In the genomic region with DNA sequence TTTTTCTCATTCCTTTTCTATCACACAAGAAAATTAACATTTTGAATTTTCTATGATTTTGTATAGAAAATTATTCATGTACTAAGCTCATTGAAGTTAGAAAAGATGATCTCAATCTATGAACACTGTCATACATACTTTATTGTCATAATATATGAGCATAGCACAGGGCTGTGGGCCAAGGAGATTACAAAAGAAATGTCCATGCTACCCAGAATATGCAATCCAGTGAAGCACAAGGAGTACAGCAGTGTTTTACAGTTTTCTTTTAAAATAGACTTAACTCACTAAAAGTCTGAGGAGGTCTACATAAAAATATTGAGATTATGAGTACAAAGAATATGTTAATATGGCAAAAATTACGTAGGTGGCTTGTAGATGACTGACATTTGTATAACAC, we compare ENCODE assay signal across 17 cellular contexts.
A peak's percentile ranks its signal among the peaks of the same experiment; 100 is the strongest.
DNase-seq lines count a peak whose midpoint lies in the region; ATAC-seq and TF ChIP-seq lines count a peak whose summit lies in the region.
"Had no signal": no experiment of that assay in that cellular context is flagged by ENCODE, and none has a peak within 500 bp of the region (broad histone marks: within the 10 kb centered on the region; RNA-seq: fewer than 3 reads in every experiment).

No MANE protein-coding gene starts in this region.

- in situ Hi-C loops in ACHN (cut with HindIII; ENCODE audit: low pct_ligation_motif_present, low pct_unique_long_range_greater_than_20kb, low sequenced_read_pairs) = no loop called here

- H3K4me1 ChIP-seq in naive thymus-derived CD4-positive, alpha-beta T cell (ENCODE audit: control insufficient read depth in 2 of 2, insufficient read depth in 2 of 2, low read length in 2 of 2) = no peaks in the 10 kb centered on the region

- H3K4me3 ChIP-seq in AG10803 (ENCODE audit: low read length) (no peak overlapping the region), foreskin fibroblast (ENCODE audit: low read depth in 1 of 2, low read length in 2 of 2) (no peak overlapping the region)
- no peak overlapping the region for H3K4me3 ChIP-seq in naive thymus-derived CD4-positive, alpha-beta T cell (ENCODE audit: low read length)
- H3K4me3 ChIP-seq: GM23338 had no signal

- DNase-seq in AG10803 (ENCODE audit: low read depth) (peak; percentile 68), HCEC 1CT (peak; percentile 49), dedifferentiated amniotic fluid mesenchymal stem cell (ENCODE audit: extremely low spot score) (peak; percentile 19), foreskin fibroblast (peak; percentile 19 to 33), nephron progenitor cell (no peak), ACHN (no peak), sciatic nerve (ENCODE audit: low spot score) (no peak)
- DNase-seq in naive thymus-derived CD4-positive, alpha-beta T cell = no peak
- DNase-seq: GDM1, NCI-H1105, NCI-H1694, NCI-H510A treated with DMSO at 0.1 percent for 48 hours, NCI-H774, OCI-M1, Right ventricle myocardium superior had no signal

- no peak overlapping the region for H3K4me3 Mint-ChIP-seq in nephron progenitor cell
- H3K4me3 Mint-ChIP-seq in naive thymus-derived CD4-positive, alpha-beta T cell = no peak overlapping the region
- H3K4me3 Mint-ChIP-seq: GM23338 had no signal

- H3K36me3 Mint-ChIP-seq in nephron progenitor cell (ENCODE audit: low read depth) = peaks cover 1% of the 10 kb centered on the region
- H3K36me3 Mint-ChIP-seq in naive thymus-derived CD4-positive, alpha-beta T cell = peaks cover 0 to 24% (median 17%) of the 10 kb centered on the region in 5 donors

- no peaks in the 10 kb centered on the region for H3K9me3 Mint-ChIP-seq in nephron progenitor cell
- peaks cover 0 to 9% (median 0%) of the 10 kb centered on the region in 11 donors for H3K9me3 Mint-ChIP-seq in naive thymus-derived CD4-positive, alpha-beta T cell
- H3K9me3 Mint-ChIP-seq: GM23338 had no signal

- no peak overlapping the region for H3K27ac ChIP-seq in naive thymus-derived CD4-positive, alpha-beta T cell (ENCODE audit: low read depth, low read length)

- ATAC-seq in sciatic nerve = no peak
- ATAC-seq in naive thymus-derived CD4-positive, alpha-beta T cell = no peak
- ATAC-seq: GM23338, HCT116 had no signal

- POLR2A ChIA-PET in naive thymus-derived CD4-positive, alpha-beta T cell (lab: Charles Lee) = no interaction called here

- no peaks in the 10 kb centered on the region for H3K9me3 ChIP-seq in naive thymus-derived CD4-positive, alpha-beta T cell (ENCODE audit: control insufficient read depth in 2 of 3, low read length in 3 of 3)

- intact Hi-C loops in sciatic nerve (cut with DNase I) = no loop called here
- intact Hi-C loops in naive thymus-derived CD4-positive, alpha-beta T cell (cut with micrococcal nuclease) = no loop called here

- no peak for TF ChIP-seq CTCF in AG10803 (conservative IDR thresholded peaks at IDR 0.05; ENCODE audit: low read length)
- no peak for TF ChIP-seq CTCF in foreskin fibroblast (IDR thresholded peaks at IDR 0.05; ENCODE audit: low read depth, low read length)
- no peak for TF ChIP-seq CTCF in nephron progenitor cell (IDR thresholded peaks at IDR 0.05)

- peaks cover 5% of the 10 kb centered on the region for H3K4me1 Mint-ChIP-seq in nephron progenitor cell
- no peaks in the 10 kb centered on the region for H3K4me1 Mint-ChIP-seq in naive thymus-derived CD4-positive, alpha-beta T cell

- no peaks in the 10 kb centered on the region for H3K27me3 Mint-ChIP-seq in nephron progenitor cell (ENCODE audit: low read depth, poor library complexity)
- H3K27me3 Mint-ChIP-seq in naive thymus-derived CD4-positive, alpha-beta T cell = no peaks in the 10 kb centered on the region

- CTCF ChIA-PET in naive thymus-derived CD4-positive, alpha-beta T cell (lab: Charles Lee) = no interaction called here

- no peaks in the 10 kb centered on the region for H3K36me3 ChIP-seq in naive thymus-derived CD4-positive, alpha-beta T cell (ENCODE audit: control insufficient read depth in 2 of 3, insufficient read depth in 3 of 3, low read length in 3 of 3)

- no peak overlapping the region for H3K27ac Mint-ChIP-seq in nephron progenitor cell
- H3K27ac Mint-ChIP-seq in naive thymus-derived CD4-positive, alpha-beta T cell = no peak overlapping the region
- H3K27ac Mint-ChIP-seq: GM23338 had no signal

- no peaks in the 10 kb centered on the region for H3K27me3 ChIP-seq in naive thymus-derived CD4-positive, alpha-beta T cell (ENCODE audit: control insufficient read depth in 2 of 2, insufficient read depth in 2 of 2, low read length in 2 of 2)

Comparison
In these comparisons a context has a peak if more than half of its experiments do, and no peak if none do; other contexts are left out.
1. DNase-seq: peak in AG10803 (single experiment), HCEC 1CT (single experiment), dedifferentiated amniotic fluid mesenchymal stem cell (single experiment) and foreskin fibroblast (2 of 2); none in nephron progenitor cell (single experiment), ACHN (single experiment), sciatic nerve (single experiment) and naive thymus-derived CD4-positive, alpha-beta T cell (0 of 9).